24 cellular contexts compared by ENCODE assay signal in genomic region chr16:52556083-52556482, GRCh38. TPM values are rescaled to one million over a fixed set of nuclear protein-coding genes. Genes with fewer than 3 reads are reported as not detected.
A peak's percentile ranks its signal among the peaks of the same experiment; 100 is the strongest.
DNase-seq lines count a peak whose midpoint lies in the region; ATAC-seq, FAIRE-seq and TF ChIP-seq lines count a peak whose summit lies in the region.
"Had no signal": no experiment of that assay in that cellular context is flagged by ENCODE, and none has a peak within 500 bp of the region (broad histone marks: within the 10 kb centered on the region; RNA-seq: fewer than 3 reads in every experiment).

No MANE protein-coding gene starts in this region.

- TF ChIP-seq POLR2A in HepG2 (IDR thresholded peaks at IDR 0.05; ENCODE audit: insufficient read depth in 1 of 2, low read depth in 2 of 2, low read length in 2 of 2) = no peak
- no peak for TF ChIP-seq POLR2A in right lobe of liver (IDR thresholded peaks at IDR 0.05)

- H3K36me3 ChIP-seq in HepG2 (replicated peaks in 1 of 2; ENCODE audit: control insufficient read depth in 1 of 2, insufficient read depth in 2 of 2, low read length in 2 of 2) (no peaks in the 10 kb centered on the region), right lobe of liver (no peaks in the 10 kb centered on the region), colonic mucosa (no peaks in the 10 kb centered on the region)
- H3K36me3 ChIP-seq: BE2C, BLaER1 had no signal

- no peaks in the 10 kb centered on the region for H3K9me3 ChIP-seq in HepG2 (ENCODE audit: low read length)
- H3K9me3 ChIP-seq in right lobe of liver = no peaks in the 10 kb centered on the region
- no peaks in the 10 kb centered on the region for H3K9me3 ChIP-seq in colonic mucosa
- H3K9me3 ChIP-seq: BE2C, BLaER1 had no signal

- H3K27ac ChIP-seq in HepG2 (ENCODE audit: extremely low read length, insufficient read depth, low read length) (no peak overlapping the region), right lobe of liver (no peak overlapping the region), colonic mucosa (peak overlapping the region; percentile 87)
- H3K27ac ChIP-seq: BLaER1 had no signal

- no peaks in the 10 kb centered on the region for H3K4me1 Mint-ChIP-seq in activated T-helper 17 cell treated with anti-CD3 and anti-CD28 coated beads, Interleukin-2, amount 50 U/mL, for 72 hours
- H3K4me1 Mint-ChIP-seq: CD14-positive monocyte; CD4-positive, alpha-beta memory T cell; CD4-positive, CD25-positive, alpha-beta regulatory T cell; CD8-positive, alpha-beta memory T cell had no signal

- H2AFZ ChIP-seq in HepG2 (ENCODE audit: low read length) = no peak overlapping the region

- H3K36me3 Mint-ChIP-seq in activated T-helper 17 cell treated with anti-CD3 and anti-CD28 coated beads, Interleukin-2, amount 50 U/mL, for 72 hours (ENCODE audit: low read depth) = no peaks in the 10 kb centered on the region
- H3K36me3 Mint-ChIP-seq: CD14-positive monocyte; CD4-positive, alpha-beta memory T cell; CD4-positive, CD25-positive, alpha-beta regulatory T cell; CD8-positive, alpha-beta memory T cell had no signal

- no peak for TF ChIP-seq CTCF in HepG2 (CRISPR knock-in tag; IDR thresholded peaks at IDR 0.05)
- no peak for TF ChIP-seq CTCF in right lobe of liver (IDR thresholded peaks at IDR 0.05)
- TF ChIP-seq CTCF in colonic mucosa (IDR thresholded peaks at IDR 0.05) = no peak

- H3K4me3 ChIP-seq in HepG2 (replicated peaks in 1 of 3; ENCODE audit: insufficient read depth in 1 of 3, low read depth in 2 of 3, low read length in 3 of 3) (no peak overlapping the region), right lobe of liver (no peak overlapping the region), colonic mucosa (no peak overlapping the region)
- H3K4me3 ChIP-seq: BLaER1 had no signal

- no peak overlapping the region for H3K27ac Mint-ChIP-seq in activated T-helper 17 cell treated with anti-CD3 and anti-CD28 coated beads, Interleukin-2, amount 50 U/mL, for 72 hours
- H3K27ac Mint-ChIP-seq: CD14-positive monocyte; CD4-positive, alpha-beta memory T cell; CD4-positive, CD25-positive, alpha-beta regulatory T cell; CD8-positive, alpha-beta memory T cell had no signal

- no peak for TF ChIP-seq RAD21 in HepG2 (CRISPR knock-in tag; IDR thresholded peaks at IDR 0.05)

- H3K27me3 Mint-ChIP-seq in activated T-helper 17 cell treated with anti-CD3 and anti-CD28 coated beads, Interleukin-2, amount 50 U/mL, for 72 hours = no peaks in the 10 kb centered on the region

- DNase-seq in HepG2 (ENCODE audit: low spot score) = no peak
- DNase-seq in right lobe of liver = no peak
- DNase-seq in colonic mucosa = no peak
- DNase-seq in DMS153 treated with DMSO at 0.1 percent for 48 hours (lab: John Stamatoyannopoulos, UW; ENCODE audit: unreplicated experiment) = no peak
- DNase-seq: 8988T; ACHN; BE2C; C1 segment of cervical spinal cord; CD4-positive, alpha-beta memory T cell; CD4-positive, CD25-positive, alpha-beta regulatory T cell; CD8-positive, alpha-beta memory T cell; COR-L47; DMS 273 treated with DMSO at 0.1 percent for 48 hours; DMS153; DMS79 treated with DMSO at 0.1 percent for 48 hours; GF-D8 had no signal

- CTCF ChIA-PET in HepG2 (lab: Yijun Ruan, JAX; ENCODE audit: low intra/inter-chr PET ratio, low total read pairs) = no interaction called here

- in situ Hi-C loops in HepG2 (cut with HindIII; ENCODE audit: extremely low pct_ligation_motif_present, low pct_unique_long_range_greater_than_20kb) = no loop called here

- POLR2A ChIA-PET in HepG2 (lab: Yijun Ruan, JAX) = no interaction called here

- ATAC-seq in HepG2 = no peak
- ATAC-seq in right lobe of liver = no peak
- no peak for ATAC-seq in activated T-helper 17 cell treated with anti-CD3 and anti-CD28 coated beads, Interleukin-2, amount 50 U/mL, for 72 hours (replicated peaks)

- H3K4me3 Mint-ChIP-seq in activated T-helper 17 cell treated with anti-CD3 and anti-CD28 coated beads, Interleukin-2, amount 50 U/mL, for 72 hours = no peak overlapping the region
- H3K4me3 Mint-ChIP-seq: CD14-positive monocyte; CD4-positive, alpha-beta memory T cell; CD4-positive, CD25-positive, alpha-beta regulatory T cell; CD8-positive, alpha-beta memory T cell had no signal

- peaks cover 65% of the 10 kb centered on the region for H3K4me1 ChIP-seq in HepG2 (ENCODE audit: insufficient read depth, low read length)
- H3K4me1 ChIP-seq in right lobe of liver = peaks cover 0 to 15% (median 3%) of the 10 kb centered on the region in 4 donors
- peaks cover 7% of the 10 kb centered on the region for H3K4me1 ChIP-seq in colonic mucosa
- H3K4me1 ChIP-seq: BE2C, BLaER1 had no signal

- H4K20me1 ChIP-seq in HepG2 (ENCODE audit: insufficient read depth, low read length) = no peaks in the 10 kb centered on the region
- H4K20me1 ChIP-seq: BLaER1 had no signal

- intact Hi-C loops in HepG2 (cut with micrococcal nuclease; ENCODE audit: unreplicated experiment) = no loop called here
- intact Hi-C loops in right lobe of liver (cut with DNase I) = no loop called here
- intact Hi-C loops in colonic mucosa (cut with DNase I) = no loop called here

- no peak for FAIRE-seq in HepG2 (lab: Jason Lieb, UNC)
- FAIRE-seq: A204.1, G401.6, GM12891, GM19239 had no signal

- H3K9ac ChIP-seq in HepG2 (ENCODE audit: insufficient read depth, low read depth, low read length) (no peak overlapping the region), colonic mucosa (ENCODE audit: low read depth in 2 of 2, low read length in 2 of 2) (no peak overlapping the region)
- H3K9ac ChIP-seq: BLaER1 had no signal

- H3K79me2 ChIP-seq in HepG2 (ENCODE audit: insufficient read depth, low read length) = no peaks in the 10 kb centered on the region

- H3K27me3 ChIP-seq in HepG2 (ENCODE audit: control insufficient read depth in 1 of 2, insufficient read depth in 2 of 2, low read length in 2 of 2) (no peaks in the 10 kb centered on the region), right lobe of liver (no peaks in the 10 kb centered on the region), colonic mucosa (no peaks in the 10 kb centered on the region)
- H3K27me3 ChIP-seq: BE2C, BLaER1 had no signal

- no TSS peak for BruUV-seq in HepG2 (replicated peaks; lab: Mats Ljungman, UMichigan)

- 100% methylated on average over 1 of the region's 1 CpG for WGBS in HepG2 (ENCODE audit: low lambda C conversion rate)
- 89% methylated on average over 1 of the region's 1 CpG for whole genome bisulfite sequencing in right lobe of liver (ENCODE audit: insufficient coverage, low coverage, low lambda C conversion rate, missing lambda C conversion rate)

- H3K4me2 ChIP-seq in HepG2 (ENCODE audit: low read depth, low read length) = no peak overlapping the region
- H3K4me2 ChIP-seq: BLaER1 had no signal

- TF ChIP-seq EP300 in HepG2 (IDR thresholded peaks at IDR 0.05; ENCODE audit: low read depth in 2 of 2, low read length in 2 of 2) = no peak
- no peak for TF ChIP-seq EP300 in HepG2 (CRISPR knock-in tag; IDR thresholded peaks at IDR 0.05; ENCODE audit: borderline replicate concordance)

- peaks cover 4% of the 10 kb centered on the region for H3K9me3 Mint-ChIP-seq in activated T-helper 17 cell treated with anti-CD3 and anti-CD28 coated beads, Interleukin-2, amount 50 U/mL, for 72 hours

TF ChIP-seq in HepG2, 621 proteins besides CTCF, POLR2A, EP300 and RAD21:
- peak; percentile 99 for TF ChIP-seq ZNF12 (CRISPR knock-in tag; IDR thresholded peaks at IDR 0.05)
- no peak for TF ChIP-seq ZNF878 (CRISPR knock-in tag; IDR thresholded peaks at IDR 0.05)
TF ChIP-seq in HepG2: peak in this region for 1.

RNA-seq across cellular contexts. Expression of gene TOX3, which starts 9.1 kb away (rescaled TPM):
- total RNA-seq in HepG2 (2016; rRNA removed; fragmentation: Illumina TruSeq; extraction: Trizol) (12.1 and 14.5 TPM in 2 replicates), right lobe of liver (1 to 10 TPM in 5 of 6 experiments, under 1 TPM in 1; 0.92 to 5.8 (median 3.6) TPM), colonic mucosa (10 to 100 TPM; 50.5 to 53.0 TPM)
- total RNA-seq in HepG2 (2016; cell fraction: cytosol; rRNA removed; fragmentation: Illumina TruSeq; extraction: Trizol; ENCODE audit: low read depth) = 19.7 and 21.7 TPM in 2 replicates
- total RNA-seq in HepG2 (2016; cell fraction: insoluble cytoplasmic fraction; rRNA removed; fragmentation: Illumina TruSeq; extraction: Trizol) = 11.6 and 15.0 TPM in 2 replicates
- total RNA-seq in HepG2 (2016; cell fraction: membrane; rRNA removed; fragmentation: Illumina TruSeq; extraction: Trizol) = 14.2 and 14.5 TPM in 2 replicates
- total RNA-seq in HepG2 (2016; cell fraction: nucleus; rRNA removed; fragmentation: Illumina TruSeq; extraction: Trizol) = 17.7 and 24.3 TPM in 2 replicates
- polyA plus RNA-seq in HepG2 (2011; rRNA removed) = 95.6 and 98.6 TPM in 2 replicates
- polyA plus RNA-seq in HepG2 (2011; cell fraction: cytosol; rRNA removed) = 53.0 and 61.5 TPM in 2 replicates
- polyA plus RNA-seq in HepG2 (2011; cell fraction: nucleus; rRNA removed) = 59.3 and 60.8 TPM in 2 replicates
- polyA plus RNA-seq in HepG2 (2012) = 60.3 and 93.0 TPM in 2 replicates
- polyA plus RNA-seq in HepG2 (2016; cell fraction: cytosol; fragmentation: Illumina TruSeq; extraction: Trizol; ENCODE audit: low read depth) = 4.5 and 4.7 TPM in 2 replicates
- polyA plus RNA-seq in HepG2 (2016; cell fraction: insoluble cytoplasmic fraction; fragmentation: Illumina TruSeq; extraction: Trizol; ENCODE audit: low read depth) = 36.1 and 46.4 TPM in 2 replicates
- 16.2 and 16.6 TPM in 2 replicates for polyA plus RNA-seq in HepG2 (2016; cell fraction: membrane; fragmentation: Illumina TruSeq; extraction: Trizol; ENCODE audit: low read depth)
- polyA plus RNA-seq in HepG2 (2016; cell fraction: nucleus; fragmentation: Illumina TruSeq; extraction: Trizol; ENCODE audit: insufficient read depth, low read depth) = 26.4 and 30.3 TPM in 2 replicates
- polyA minus RNA-seq in HepG2 (2011; rRNA and poly(A)+ RNA removed; ENCODE audit: low replicate concordance) = 0.42 and 283 TPM in 2 replicates
- polyA minus RNA-seq in HepG2 (2011; cell fraction: cytosol; rRNA and poly(A)+ RNA removed) = 65.9 and 72.3 TPM in 2 replicates
- polyA minus RNA-seq in HepG2 (2011; cell fraction: nucleus; rRNA and poly(A)+ RNA removed) = 122 and 148 TPM in 2 replicates
- total RNA-seq in activated T-helper 17 cell treated with anti-CD3 and anti-CD28 coated beads, Interleukin-2, amount 50 U/mL, for 72 hours = not detected
- total RNA-seq: CD4-positive, alpha-beta memory T cell; CD4-positive, CD25-positive, alpha-beta regulatory T cell; CD8-positive, alpha-beta memory T cell had no signal
- polyA plus RNA-seq: AG04450; CD14-positive monocyte; CD4-positive, CD25-positive, alpha-beta regulatory T cell; CD8-positive, alpha-beta memory T cell had no signal
